In genomic region chrX:54799046-54799445, GRCh38 we compare ENCODE assay signal across 9 cellular contexts. TPM values are rescaled to one million over a fixed set of nuclear protein-coding genes. Genes with fewer than 3 reads are reported as not detected.
"Had no signal": no experiment of that assay in that cellular context is flagged by ENCODE, and none has a peak within 500 bp of the region (broad histone marks: within the 10 kb centered on the region; RNA-seq: fewer than 3 reads in every experiment).

No MANE protein-coding gene starts in this region.

- H3K9me3 Mint-ChIP-seq: HFFc6 had no signal

- H2AFZ ChIP-seq: GM23248 had no signal

- H3K27ac ChIP-seq: GM23248 had no signal

- FAIRE-seq: HTR-8/SVneo, K562 had no signal

- H3K4me3 Mint-ChIP-seq: HFFc6 had no signal

- DNase-seq: GM23248, GOT3, H7, HFFc6, IMR-90 had no signal

- H3K4me1 ChIP-seq: HAP-1 had no signal

- H3K9me3 ChIP-seq: HAP-1 had no signal

- H3K9ac ChIP-seq: GM23248 had no signal

- H3K4me3 ChIP-seq: GM23248, HAP-1, K562 had no signal

- H3K36me3 ChIP-seq: HAP-1 had no signal

- H3K27ac Mint-ChIP-seq: HFFc6 had no signal

RNA-seq across cellular contexts. Expression of gene ITIH6, which starts 1.0 kb away (rescaled TPM):
- total RNA-seq: GM23248, H4, H7, HFFc6, IMR-90, K562 had no signal
- polyA plus RNA-seq: GM23248, IMR-90 had no signal
